Comparison of ENCODE assay signal across 1 cellular context in genomic region chr5:151447174-151448037, GRCh38.
TF ChIP-seq lines count a peak whose summit lies in the region.

SLC36A1 (plus strand) TSS chr5:151447603; CDS start chr5:151458793, 11,190 bp downstream.

TF ChIP-seq in WTC11, 78 proteins besides CTCF, POLR2A, EP300 and RAD21 (continued from another document):
- peak; percentile 93 for TF ChIP-seq ZNF138 (CRISPR knock-in tag; conservative IDR thresholded peaks at IDR 0.05)
- no peak for TF ChIP-seq ZNF232 (CRISPR knock-in tag; IDR thresholded peaks at IDR 0.05)
- TF ChIP-seq NR3C1 (CRISPR knock-in tag; conservative IDR thresholded peaks at IDR 0.05; ENCODE audit: low read depth): no peak
- 0 out of 2 replicates have a peak, but pooled peaks have one; percentile 25 for TF ChIP-seq AFF4 (CRISPR knock-in tag; IDR thresholded peaks at IDR 0.05; ENCODE audit: borderline replicate concordance)
- no peak for TF ChIP-seq ATF1 (CRISPR knock-in tag; IDR thresholded peaks at IDR 0.05)
- peak; percentile 99 for TF ChIP-seq USF1 (CRISPR knock-in tag; IDR thresholded peaks at IDR 0.05)
- peak; percentile 19 for TF ChIP-seq HMGXB4 (CRISPR knock-in tag; IDR thresholded peaks at IDR 0.05)
- no peak for TF ChIP-seq JAZF1 (CRISPR knock-in tag; IDR thresholded peaks at IDR 0.05)
- TF ChIP-seq ETV6 (CRISPR knock-in tag; IDR thresholded peaks at IDR 0.05): peak; percentile 91
- TF ChIP-seq EMX1 (CRISPR knock-in tag; IDR thresholded peaks at IDR 0.05): no peak
- no peak for TF ChIP-seq ZNF423 (CRISPR knock-in tag; IDR thresholded peaks at IDR 0.05)
- no peak for TF ChIP-seq ATF6 (CRISPR knock-in tag; IDR thresholded peaks at IDR 0.05)
- no peak for TF ChIP-seq NR2C2 (CRISPR knock-in tag; IDR thresholded peaks at IDR 0.05)
- no peak for TF ChIP-seq MLX (CRISPR knock-in tag; IDR thresholded peaks at IDR 0.05)
- TF ChIP-seq HMGA2 (CRISPR knock-in tag; IDR thresholded peaks at IDR 0.05): no peak
- TF ChIP-seq SOX15 (CRISPR knock-in tag; IDR thresholded peaks at IDR 0.05): no peak
- no peak for TF ChIP-seq RELA (CRISPR knock-in tag; IDR thresholded peaks at IDR 0.05; ENCODE audit: borderline replicate concordance)
- 0 out of 2 replicates have a peak, but pooled peaks have one; percentile 48 for TF ChIP-seq E2F5 (CRISPR knock-in tag; IDR thresholded peaks at IDR 0.05)
- TF ChIP-seq NFE2L1 (CRISPR knock-in tag; IDR thresholded peaks at IDR 0.05): peak; percentile 71; the same call in 1 of the 2 replicates
- TF ChIP-seq SMAD3 (CRISPR knock-in tag; IDR thresholded peaks at IDR 0.05; ENCODE audit: borderline replicate concordance): no peak
- peak; percentile 73 for TF ChIP-seq PRDM15 (CRISPR knock-in tag; IDR thresholded peaks at IDR 0.05)
- TF ChIP-seq CREM (CRISPR knock-in tag; IDR thresholded peaks at IDR 0.05): peak; percentile 55
- TF ChIP-seq MAX (CRISPR knock-in tag; IDR thresholded peaks at IDR 0.05): peak; percentile 93
- no peak for TF ChIP-seq OVOL2 (CRISPR knock-in tag; IDR thresholded peaks at IDR 0.05; ENCODE audit: borderline replicate concordance)
- no peak for TF ChIP-seq NR1H2 (CRISPR knock-in tag; IDR thresholded peaks at IDR 0.05)
- TF ChIP-seq ZNF425 (CRISPR knock-in tag; conservative IDR thresholded peaks at IDR 0.05): no peak
- TF ChIP-seq TEAD4 (CRISPR knock-in tag; IDR thresholded peaks at IDR 0.05): no peak
TF ChIP-seq in WTC11: peak in this region for 25.
